In the genomic region with DNA sequence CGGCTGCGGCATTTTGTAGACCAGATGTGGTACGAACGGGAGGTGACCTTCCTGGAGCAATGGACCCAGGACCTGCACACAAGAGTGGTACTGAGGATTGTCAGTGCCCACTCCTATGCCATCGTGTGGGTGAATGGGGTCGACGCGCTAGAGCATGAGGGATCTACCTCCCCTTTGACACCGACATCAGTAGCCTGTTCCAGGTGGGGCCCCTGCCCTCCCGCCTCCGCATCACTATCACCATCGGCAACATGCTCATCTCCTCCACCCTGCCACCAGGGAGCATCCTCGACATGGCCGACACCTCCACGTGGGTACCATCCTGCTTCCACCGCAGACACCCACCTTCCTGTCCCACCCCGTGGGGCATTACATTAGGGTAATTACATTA, we compare ENCODE assay signal across 8 cellular contexts. TPM values are rescaled to one million over a fixed set of nuclear protein-coding genes. Genes with fewer than 3 reads are reported as not detected.
DNase-seq lines count a peak whose midpoint lies in the region; ATAC-seq, FAIRE-seq and TF ChIP-seq lines count a peak whose summit lies in the region.

No MANE protein-coding gene starts in this region.

- in situ Hi-C loops in GM13977 (cut with MboI; ENCODE audit: low pct_unique_long_range_greater_than_20kb, low sequenced_read_pairs, unreplicated experiment), result loop anchor here (25.0 kb wide), 1 partner anchor 353 kb away; a partner anchor contains a TSS

- peak overlapping the region; percentile 90 to 99 (median 95) for H3K4me3 Mint-ChIP-seq in IgD-negative memory B cell
- H3K4me3 Mint-ChIP-seq in activated naive CD4-positive, alpha-beta T cell treated with anti-CD3 and anti-CD28 coated beads, Interleukin-2, amount 10 ng/mL, durations not matched to agents 7 days and 5 days, result peak overlapping the region; percentile 81

- CTCF ChIA-PET in activated naive CD4-positive, alpha-beta T cell treated with anti-CD3 and anti-CD28 coated beads, Interleukin-2, amount 10 ng/mL, durations not matched to agents 7 days and 5 days (lab: Charles Lee), result interaction anchor here (1.1 to 2.8 kb wide), 7 partner anchors 10 to 421 kb away, joined by 3 to 14 read pairs (median 5); no protein-coding TSS in a partner anchor

- peak; percentile 2 for ATAC-seq in stimulated activated naive CD8-positive, alpha-beta T cell treated with anti-CD3 and anti-CD28 coated beads, Interleukin-15, Interleukin-2, amounts not matched to agents 100 U/mL and 50 U/mL, for 24 hours
- ATAC-seq in HG02840 (IDR thresholded peaks at IDR 0.05; ENCODE audit: low FRiP score, unreplicated experiment) (no peak), GM18873 (IDR thresholded peaks at IDR 0.05; ENCODE audit: low FRiP score, unreplicated experiment) (no peak)

- no peak for FAIRE-seq in kidney (lab: Jason Lieb, UNC)

- TF ChIP-seq CTCF in GM13977 (IDR thresholded peaks at IDR 0.05; ENCODE audit: extremely low read depth, insufficient read depth, missing control alignments) (peak; percentile 36), kidney (IDR thresholded peaks at IDR 0.05; ENCODE audit: borderline replicate concordance, extremely low read depth, insufficient read depth) (no peak)

- no peak overlapping the region for H3K27ac ChIP-seq in kidney (ENCODE audit: low read depth in 2 of 2, low read length in 2 of 2)
- H3K27ac ChIP-seq in SJCRH30, result no peak overlapping the region

- H3K4me1 ChIP-seq in kidney (ENCODE audit: control insufficient read depth in 1 of 2, insufficient read depth in 1 of 2, low read depth in 1 of 2, low read length in 2 of 2), result peaks cover 3 to 4% of the 10 kb centered on the region in 2 donors
- no peaks in the 10 kb centered on the region for H3K4me1 ChIP-seq in SJCRH30

- no peaks in the 10 kb centered on the region for H3K36me3 Mint-ChIP-seq in IgD-negative memory B cell
- H3K36me3 Mint-ChIP-seq in activated naive CD4-positive, alpha-beta T cell treated with anti-CD3 and anti-CD28 coated beads, Interleukin-2, amount 10 ng/mL, durations not matched to agents 7 days and 5 days, result peaks cover 1% of the 10 kb centered on the region

- peak overlapping the region; percentile 82 to 98 (median 95) for H3K27ac Mint-ChIP-seq in IgD-negative memory B cell
- H3K27ac Mint-ChIP-seq in activated naive CD4-positive, alpha-beta T cell treated with anti-CD3 and anti-CD28 coated beads, Interleukin-2, amount 10 ng/mL, durations not matched to agents 7 days and 5 days, result peak overlapping the region; percentile 94

- H3K4me3 ChIP-seq in kidney (ENCODE audit: low read length in 2 of 2) (peak overlapping the region; percentile 81 to 89), SJCRH30 (no peak overlapping the region)

- DNase-seq in GM13977 (ENCODE audit: low spot score) (peak; percentile 34), kidney (no peak), SJCRH30 (no peak)
- DNase-seq in activated naive CD4-positive, alpha-beta T cell treated with anti-CD3 and anti-CD28 coated beads, Interleukin-2, amount 10 ng/mL, durations not matched to agents 7 days and 5 days, result peak; percentile 23
- peak; percentile 42 for DNase-seq in stimulated activated naive CD8-positive, alpha-beta T cell treated with anti-CD3 and anti-CD28 coated beads, Interleukin-15, Interleukin-2, amounts not matched to agents 100 U/mL and 50 U/mL, for 24 hours

- H3K36me3 ChIP-seq in kidney (ENCODE audit: control insufficient read depth in 1 of 2, insufficient read depth in 2 of 2, low read length in 2 of 2) (no peaks in the 10 kb centered on the region), SJCRH30 (peaks cover 13% of the 10 kb centered on the region)

- intact Hi-C loops in kidney (cut with DNase I), result no loop called here

- H3K4me1 Mint-ChIP-seq in IgD-negative memory B cell, result peaks cover 12 to 25% (median 14%) of the 10 kb centered on the region in 3 donors
- H3K4me1 Mint-ChIP-seq in activated naive CD4-positive, alpha-beta T cell treated with anti-CD3 and anti-CD28 coated beads, Interleukin-2, amount 10 ng/mL, durations not matched to agents 7 days and 5 days, result peaks cover 23% of the 10 kb centered on the region

- H3K9ac ChIP-seq in kidney (ENCODE audit: low read length in 2 of 2), result peak overlapping the region in 1 of 2 donors; percentile 49

- no peaks in the 10 kb centered on the region for H3K9me3 ChIP-seq in kidney (ENCODE audit: control insufficient read depth in 1 of 2, low read length in 2 of 2)
- H3K9me3 ChIP-seq in SJCRH30 (replicated peaks), result no peaks in the 10 kb centered on the region

- peaks cover 0 to 2% (median 0%) of the 10 kb centered on the region in 3 donors for H3K9me3 Mint-ChIP-seq in IgD-negative memory B cell
- H3K9me3 Mint-ChIP-seq in activated naive CD4-positive, alpha-beta T cell treated with anti-CD3 and anti-CD28 coated beads, Interleukin-2, amount 10 ng/mL, durations not matched to agents 7 days and 5 days, result peaks cover 4% of the 10 kb centered on the region

- H3K27me3 ChIP-seq in SJCRH30, result no peaks in the 10 kb centered on the region

- no peaks in the 10 kb centered on the region for H3K27me3 Mint-ChIP-seq in IgD-negative memory B cell
- no peaks in the 10 kb centered on the region for H3K27me3 Mint-ChIP-seq in activated naive CD4-positive, alpha-beta T cell treated with anti-CD3 and anti-CD28 coated beads, Interleukin-2, amount 10 ng/mL, durations not matched to agents 7 days and 5 days

RNA-seq across cellular contexts. Expression of a gene that starts 46.2 kb away (rescaled TPM):
- 29.7 TPM for polyA plus RNA-seq in IgD-negative memory B cell
- 42.4 TPM for total RNA-seq in kidney
- polyA plus RNA-seq in kidney (ENCODE audit: insufficient read depth, low read depth, low replicate concordance), result 25.9 TPM
- total RNA-seq in SJCRH30 (2014; rRNA removed; shearing (Covaris generic)), result 97.3 and 117 TPM in 2 replicates

Comparison
In these comparisons a context has a peak if more than half of its experiments do, and no peak if none do; other contexts are left out.
1. DNase-seq: peak in GM13977 (single experiment), activated naive CD4-positive, alpha-beta T cell treated with anti-CD3 and anti-CD28 coated beads, Interleukin-2, amount 10 ng/mL, durations not matched to agents 7 days and 5 days (single experiment) and stimulated activated naive CD8-positive, alpha-beta T cell treated with anti-CD3 and anti-CD28 coated beads, Interleukin-15, Interleukin-2, amounts not matched to agents 100 U/mL and 50 U/mL, for 24 hours (single experiment); none in kidney (single experiment) and SJCRH30 (0 of 2).